In the genomic region with DNA sequence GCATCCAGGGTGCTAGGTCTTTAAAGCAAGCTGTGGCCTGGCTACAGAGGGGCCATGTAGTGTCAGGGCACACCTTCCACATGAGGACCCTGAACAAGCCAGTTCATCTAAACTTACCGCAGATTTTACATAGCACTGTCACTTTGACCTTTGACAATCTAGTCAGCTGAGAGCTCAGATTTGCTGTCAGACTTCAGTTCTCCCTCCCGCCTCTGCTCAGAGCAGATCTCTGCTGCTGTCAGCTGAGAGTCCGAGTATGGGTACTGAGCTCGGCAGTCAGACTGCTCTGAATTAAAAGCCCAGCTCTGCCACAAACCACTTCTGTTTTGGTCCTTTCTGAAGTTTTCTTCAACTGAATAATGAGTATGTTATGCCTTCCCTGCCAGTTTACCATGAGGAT, we compare ENCODE assay signal across 19 cellular contexts.
A peak's percentile ranks its signal among the peaks of the same experiment; 100 is the strongest.
DNase-seq lines count a peak whose midpoint lies in the region; ATAC-seq and TF ChIP-seq lines count a peak whose summit lies in the region.
"Had no signal": no experiment of that assay in that cellular context is flagged by ENCODE, and none has a peak within 500 bp of the region (broad histone marks: within the 10 kb centered on the region; RNA-seq: fewer than 3 reads in every experiment).

No MANE protein-coding gene starts in this region.

- H3K27ac ChIP-seq in colonic mucosa (no peak overlapping the region), right lobe of liver (no peak overlapping the region), temporal lobe (ENCODE audit: low read depth, low read length) (peak overlapping the region; percentile 40)
- H3K27ac ChIP-seq: GM23248, KMS-11, PC-9 had no signal

- TF ChIP-seq POLR2A in right lobe of liver (IDR thresholded peaks at IDR 0.05), result no peak

- peak; percentile 50 for ATAC-seq in Right ventricle myocardium superior (ENCODE audit: poor library complexity)
- ATAC-seq in right lobe of liver, result peak; percentile 89 to 97 (median 96)
- ATAC-seq in HG02938 (IDR thresholded peaks at IDR 0.05; ENCODE audit: unreplicated experiment), result no peak
- ATAC-seq in HG03469 (IDR thresholded peaks at IDR 0.05; ENCODE audit: unreplicated experiment), result no peak
- ATAC-seq: HCT116 had no signal

- H3K4me3 ChIP-seq in colonic mucosa (no peak overlapping the region), right lobe of liver (no peak overlapping the region)
- H3K4me3 ChIP-seq: GM23248, PC-9 had no signal

- intact Hi-C loops in Right ventricle myocardium superior (cut with DNase I) (no loop called here), cardiac septum (cut with DNase I) (loop anchor here (10.0 kb wide), 1 partner anchor 1356 kb away; the partner anchor contains the start of gene PIK3C2A), colonic mucosa (cut with DNase I) (no loop called here), right lobe of liver (cut with DNase I) (no loop called here)

- 14% methylated on average over 3 of the region's 4 CpGs for WGBS in right lobe of liver (ENCODE audit: insufficient coverage, low coverage, low lambda C conversion rate, missing lambda C conversion rate)

- H3K36me3 ChIP-seq in colonic mucosa (no peaks in the 10 kb centered on the region), right lobe of liver (no peaks in the 10 kb centered on the region)
- H3K36me3 ChIP-seq: BE2C had no signal

- H3K4me1 ChIP-seq in colonic mucosa (no peaks in the 10 kb centered on the region), right lobe of liver (peaks cover 0 to 6% (median 0%) of the 10 kb centered on the region in 4 donors)
- H3K4me1 ChIP-seq: BE2C had no signal

- DNase-seq in Right ventricle myocardium superior (no peak), cardiac septum (ENCODE audit: low spot score) (no peak), colonic mucosa (peak; percentile 35), right lobe of liver (peak in 2 of 3 donors; percentile 30 to 50), SK-N-DZ (ENCODE audit: low spot score) (no peak)
- DNase-seq: 8988T; BE2C; Calu3; CD4-positive, alpha-beta T cell; GM23248; NCI-H1436; NCI-H2081; NCI-H774; PC-9 had no signal

- H3K9me3 ChIP-seq in colonic mucosa (no peaks in the 10 kb centered on the region), right lobe of liver (no peaks in the 10 kb centered on the region)
- H3K9me3 ChIP-seq: BE2C had no signal

- H3K27me3 ChIP-seq in colonic mucosa, result no peaks in the 10 kb centered on the region
- H3K27me3 ChIP-seq in right lobe of liver, result no peaks in the 10 kb centered on the region
- H3K27me3 ChIP-seq: BE2C had no signal

- TF ChIP-seq CTCF in colonic mucosa (IDR thresholded peaks at IDR 0.05) (no peak), right lobe of liver (IDR thresholded peaks at IDR 0.05) (no peak)

- H3K9ac ChIP-seq in colonic mucosa (ENCODE audit: low read depth in 2 of 2, low read length in 2 of 2), result no peak overlapping the region
- H3K9ac ChIP-seq: GM23248, KMS-11 had no signal

Comparison
In these comparisons a context has a peak if more than half of its experiments do, and no peak if none do; other contexts are left out.
1. ATAC-seq: peak in Right ventricle myocardium superior (single experiment) and right lobe of liver (4 of 4); none in HG02938 (single experiment) and HG03469 (single experiment).
2. DNase-seq: peak in colonic mucosa (single experiment) and right lobe of liver (2 of 3); none in Right ventricle myocardium superior (single experiment), cardiac septum (single experiment) and SK-N-DZ (single experiment).